In genomic region chr20:17541596-17541995, GRCh38 we compare ENCODE assay signal across 20 cellular contexts. TPM values are rescaled to one million over a fixed set of nuclear protein-coding genes. Genes with fewer than 3 reads are reported as not detected.
A peak's percentile ranks its signal among the peaks of the same experiment; 100 is the strongest.
DNase-seq lines count a peak whose midpoint lies in the region; ATAC-seq and TF ChIP-seq lines count a peak whose summit lies in the region.
"Had no signal": no experiment of that assay in that cellular context is flagged by ENCODE, and none has a peak within 500 bp of the region (broad histone marks: within the 10 kb centered on the region; RNA-seq: fewer than 3 reads in every experiment).

No MANE protein-coding gene starts in this region.

- intact Hi-C loops in sigmoid colon (cut with DNase I), result no loop called here
- intact Hi-C loops in vagina (cut with DNase I), result no loop called here

- TF ChIP-seq EP300 in sigmoid colon (IDR thresholded peaks at IDR 0.05), result no peak

- TF ChIP-seq POLR2A in sigmoid colon (IDR thresholded peaks at IDR 0.05), result no peak
- TF ChIP-seq POLR2A in vagina (IDR thresholded peaks at IDR 0.05), result no peak

- TF ChIP-seq CTCF in lung (IDR thresholded peaks at IDR 0.05; ENCODE audit: control extremely low read depth, extremely low read depth) (no peak), sigmoid colon (IDR thresholded peaks at IDR 0.05) (no peak), vagina (IDR thresholded peaks at IDR 0.05) (no peak)

- DNase-seq in astrocyte of the hippocampus (ENCODE audit: low read depth, low spot score) (peak; percentile 39), lung (ENCODE audit: low spot score) (no peak), sigmoid colon (no peak), vagina (ENCODE audit: extremely low spot score in 2 of 2) (no peak), dedifferentiated amniotic fluid mesenchymal stem cell (ENCODE audit: extremely low spot score) (no peak)
- DNase-seq: ACHN; AML-193; NCI-H1417; NCI-H1930; NCI-H2171; NCI-H446; NCI-H69; NK-92 treated with Interleukin-12 subunit alpha and Interleukin-12 subunit beta, amount 100 ng/mL, for 24 hours; RPMI8226; SIG-M5 had no signal

- no peaks in the 10 kb centered on the region for H3K9me3 ChIP-seq in lung (ENCODE audit: control insufficient read depth in 2 of 2, insufficient read depth in 1 of 2, low read length in 1 of 2)
- H3K9me3 ChIP-seq in sigmoid colon, result no peaks in the 10 kb centered on the region
- H3K9me3 ChIP-seq in vagina, result no peaks in the 10 kb centered on the region
- H3K9me3 ChIP-seq: HAP-1 had no signal

- H3K36me3 ChIP-seq in lung (ENCODE audit: control insufficient read depth in 2 of 2, insufficient read depth in 2 of 2, low read length in 2 of 2), result no peaks in the 10 kb centered on the region
- no peaks in the 10 kb centered on the region for H3K36me3 ChIP-seq in sigmoid colon
- H3K36me3 ChIP-seq in vagina, result no peaks in the 10 kb centered on the region
- H3K36me3 ChIP-seq: HAP-1 had no signal

- H3K4me3 ChIP-seq in lung (no peak overlapping the region), sigmoid colon (no peak overlapping the region), vagina (no peak overlapping the region)
- H3K4me3 ChIP-seq: HAP-1 had no signal

- H3K27ac ChIP-seq in lung (ENCODE audit: low read depth in 1 of 2, low read length in 1 of 2), result no peak overlapping the region
- peak overlapping the region; percentile 61 to 80 (median 74) for H3K27ac ChIP-seq in sigmoid colon
- peak overlapping the region; percentile 50 for H3K27ac ChIP-seq in vagina

- H3K4me1 ChIP-seq in lung (ENCODE audit: control insufficient read depth in 2 of 2, insufficient read depth in 2 of 2, low read length in 2 of 2) (peaks cover 0 to 9% of the 10 kb centered on the region in 2 donors), sigmoid colon (peaks cover 0 to 88% (median 79%) of the 10 kb centered on the region in 4 donors), vagina (peaks cover 22% of the 10 kb centered on the region)
- H3K4me1 ChIP-seq: HAP-1 had no signal

- 83 to 87% methylated on average over 3 of the region's 3 CpGs for WGBS in lung, 2 donors
- WGBS in sigmoid colon, 2 donors, result 90 to 92% methylated on average over 3 of the region's 3 CpGs

- ATAC-seq in lung (ENCODE audit: insufficient read depth, low FRiP score), result peak; percentile 6
- no peak for ATAC-seq in HG02938 (IDR thresholded peaks at IDR 0.05; ENCODE audit: unreplicated experiment)
- no peak for ATAC-seq in GM21717 (IDR thresholded peaks at IDR 0.05; ENCODE audit: unreplicated experiment)

- H3K27me3 ChIP-seq in lung (ENCODE audit: control insufficient read depth, insufficient read depth), result no peaks in the 10 kb centered on the region
- H3K27me3 ChIP-seq in sigmoid colon, result no peaks in the 10 kb centered on the region
- no peaks in the 10 kb centered on the region for H3K27me3 ChIP-seq in vagina

RNA-seq across cellular contexts. Expression of gene BFSP1, which starts 10.4 kb away (rescaled TPM):
- total RNA-seq in lung (1 to 10 TPM; 1.7 to 2.8 TPM), sigmoid colon (1 to 10 TPM; 1.1 to 3.6 (median 1.5) TPM), vagina (0.49 TPM)
- polyA plus RNA-seq in lung (1 to 10 TPM in 1 of 2 donors, under 1 TPM in 1; 0.65 to 1.9 TPM), sigmoid colon (under 1 TPM in 2 of 3 donors, not detected in 1; 0.51 to 0.60 TPM)
- total RNA-seq: OCI-LY7 had no signal
- polyA plus RNA-seq: CD14-positive monocyte had no signal

RNA-seq across cellular contexts. Expression of gene DSTN, which starts 28.3 kb away (rescaled TPM):
- total RNA-seq in lung (100 to 1,000 TPM; 348 to 412 TPM), sigmoid colon (1,000 to 10,000 TPM; 1,872 to 2,237 (median 1,948) TPM), vagina (326 TPM)
- polyA plus RNA-seq in lung (100 to 1,000 TPM; 313 to 532 TPM), sigmoid colon (100 to 1,000 TPM; 429 to 672 (median 586) TPM)

Comparison
In these comparisons a context has a peak if more than half of its experiments do, and no peak if none do; other contexts are left out.
1. H3K27ac ChIP-seq: peak in sigmoid colon (4 of 4) and vagina (single experiment); none in lung (0 of 2).